1 cellular context compared by ENCODE assay signal in genomic region chr6:157266274-157267101, GRCh38.
A peak's percentile ranks its signal among the peaks of the same experiment; 100 is the strongest.
TF ChIP-seq lines count a peak whose summit lies in the region.

No MANE protein-coding gene starts in this region.

TF ChIP-seq in HEK293, 187 proteins besides CTCF, POLR2A, EP300 and RAD21 (continued from another document):
- peak; percentile 100 for TF ChIP-seq ZSCAN4 (tag by site-specific recombination; IDR thresholded peaks at IDR 0.05)
- peak; percentile 46; the same call in 1 of the 2 replicates for TF ChIP-seq ZNF571 (tag by site-specific recombination; IDR thresholded peaks at IDR 0.05)
- peak; percentile 22; the same call in 1 of the 2 replicates for TF ChIP-seq ZNF785 (tag by site-specific recombination; IDR thresholded peaks at IDR 0.05)
- TF ChIP-seq ZNF433 (tag by site-specific recombination; IDR thresholded peaks at IDR 0.05; ENCODE audit: low read depth): no peak
- 0 out of 2 replicates have a peak, but pooled peaks have one; percentile 41 for TF ChIP-seq ZNF114 (tag by site-specific recombination; IDR thresholded peaks at IDR 0.05)
- TF ChIP-seq ZNF776 (tag by site-specific recombination; IDR thresholded peaks at IDR 0.05; ENCODE audit: borderline replicate concordance): peak; percentile 7; the same call in 1 of the 2 replicates
- 0 out of 2 replicates have a peak, but pooled peaks have one; percentile 43 for TF ChIP-seq ZNF311 (tag by site-specific recombination; IDR thresholded peaks at IDR 0.05; ENCODE audit: borderline replicate concordance)
- TF ChIP-seq INSM2 (tag by site-specific recombination; IDR thresholded peaks at IDR 0.05): no peak
- TF ChIP-seq GLI4 (tag by site-specific recombination; IDR thresholded peaks at IDR 0.05): peak; percentile 20; the same call in 1 of the 2 replicates
